Comparison of ENCODE assay signal across 22 cellular contexts in the genomic region with DNA sequence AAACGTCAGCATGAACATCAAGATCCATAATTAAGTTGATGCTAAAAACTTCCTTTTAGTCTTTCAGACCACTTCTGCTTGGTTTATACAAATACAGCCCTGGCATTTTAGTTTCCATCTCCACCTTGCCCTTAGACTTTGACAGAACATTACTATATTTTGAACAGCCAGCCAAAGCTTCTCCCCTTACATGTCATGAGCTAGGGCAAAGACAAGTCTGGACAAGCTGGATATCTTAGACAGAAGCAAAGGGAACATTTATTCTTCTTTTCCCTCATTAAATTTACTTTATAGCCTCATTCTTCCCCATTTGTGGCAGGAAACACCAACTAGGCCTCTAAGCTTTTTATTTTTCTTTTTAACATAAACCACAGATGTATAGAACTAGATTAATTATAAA.
"Had no signal": no experiment of that assay in that cellular context is flagged by ENCODE, and none has a peak within 500 bp of the region (broad histone marks: within the 10 kb centered on the region; RNA-seq: fewer than 3 reads in every experiment).

No MANE protein-coding gene starts in this region.

- H3K9me3 Mint-ChIP-seq: nephron; stimulated activated naive B cell treated with anti-CD40 and anti-IgM and Interleukin-4, amounts not matched to agents 10 μg/mL and 1 μg/mL and 100 μg/mL, for 72 hours; stimulated activated naive CD8-positive, alpha-beta T cell treated with anti-CD3 and anti-CD28 coated beads, Interleukin-15, amount 100 ng/mL, for 72 hours had no signal

- H3K27ac Mint-ChIP-seq: naive B cell; nephron; progenitor cell of endocrine pancreas; stimulated activated naive B cell treated with anti-CD40 and anti-IgM and Interleukin-4, amounts not matched to agents 10 μg/mL and 1 μg/mL and 100 μg/mL, for 72 hours; stimulated activated naive CD8-positive, alpha-beta T cell treated with anti-CD3 and anti-CD28 coated beads, Interleukin-15, amount 100 ng/mL, for 72 hours had no signal

- H3K4me3 Mint-ChIP-seq: naive B cell; nephron; stimulated activated naive B cell treated with anti-CD40 and anti-IgM and Interleukin-4, amounts not matched to agents 10 μg/mL and 1 μg/mL and 100 μg/mL, for 72 hours; stimulated activated naive CD8-positive, alpha-beta T cell treated with anti-CD3 and anti-CD28 coated beads, Interleukin-15, amount 100 ng/mL, for 72 hours had no signal

- H3K36me3 Mint-ChIP-seq: naive B cell; stimulated activated naive B cell treated with anti-CD40 and anti-IgM and Interleukin-4, amounts not matched to agents 10 μg/mL and 1 μg/mL and 100 μg/mL, for 72 hours had no signal

- H3K4me1 Mint-ChIP-seq: naive B cell; nephron; stimulated activated naive B cell treated with anti-CD40 and anti-IgM and Interleukin-4, amounts not matched to agents 10 μg/mL and 1 μg/mL and 100 μg/mL, for 72 hours; stimulated activated naive CD8-positive, alpha-beta T cell treated with anti-CD3 and anti-CD28 coated beads, Interleukin-15, amount 100 ng/mL, for 72 hours had no signal

- ATAC-seq: gastroesophageal sphincter; left ventricle myocardium superior; pancreas; right lobe of liver; stimulated activated naive B cell treated with anti-CD40 and anti-IgM and Interleukin-4, amounts not matched to agents 10 μg/mL and 1 μg/mL and 100 μg/mL, for 72 hours; stimulated activated naive CD8-positive, alpha-beta T cell treated with anti-CD3 and anti-CD28 coated beads, Interleukin-15, amount 100 ng/mL, for 72 hours had no signal

- DNase-seq: cortex of kidney; dorsolateral prefrontal cortex; effector CD8-positive, alpha-beta T cell; glutamatergic neuron; islet precursor cell; left ventricle myocardium superior; mesendoderm; naive B cell; occipital lobe; pancreas; retina; right lobe of liver; spleen; stimulated activated CD4-positive, alpha-beta T cell treated with anti-CD3 and anti-CD28 coated beads, Interleukin-15, amount 100 ng/mL, for 24 hours; stimulated activated CD4-positive, alpha-beta T cell treated with anti-CD3 and anti-CD28 coated beads, Interleukin-1b, Interleukin-23, amount 100 ng/mL, for 48 hours; stimulated activated CD4-positive, alpha-beta T cell treated with anti-CD3 and anti-CD28 coated beads, Interleukin-4, amount 100 ng/mL, for 24 hours; stimulated activated naive B cell treated with anti-CD40 and anti-IgM and Interleukin-4, amounts not matched to agents 10 μg/mL and 1 μg/mL and 100 μg/mL, for 72 hours; stimulated activated naive CD8-positive, alpha-beta T cell treated with anti-CD3 and anti-CD28 coated beads, Interleukin-15, amount 100 ng/mL, for 72 hours; testis had no signal

- H3K27me3 Mint-ChIP-seq: progenitor cell of endocrine pancreas; stimulated activated naive B cell treated with anti-CD40 and anti-IgM and Interleukin-4, amounts not matched to agents 10 μg/mL and 1 μg/mL and 100 μg/mL, for 72 hours had no signal
